In the genomic region with DNA sequence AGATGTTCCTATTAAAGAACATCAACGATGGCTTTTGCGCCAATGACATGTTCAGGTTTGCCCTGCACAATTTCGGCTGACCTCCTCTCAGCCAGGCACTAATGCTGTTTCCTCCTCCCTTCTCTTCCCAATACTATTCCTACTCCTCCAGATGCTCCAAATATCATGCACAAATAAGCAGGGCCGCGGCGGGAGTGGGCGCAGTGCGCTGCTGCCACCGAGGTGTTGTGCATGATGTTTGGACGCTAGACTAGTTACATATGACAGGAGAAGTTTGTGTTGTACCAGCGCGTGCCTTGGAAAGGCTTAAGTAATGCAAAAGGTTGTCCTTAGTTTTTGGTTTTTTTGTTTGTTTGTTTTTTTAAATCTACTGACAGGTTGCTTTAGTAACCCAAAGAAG, we compare ENCODE assay signal across 5 cellular contexts.
"Had no signal": no experiment of that assay in that cellular context is flagged by ENCODE, and none has a peak within 500 bp of the region (broad histone marks: within the 10 kb centered on the region; RNA-seq: fewer than 3 reads in every experiment).

No MANE protein-coding gene starts in this region.

- H3K27ac ChIP-seq: HL-60 had no signal

- FAIRE-seq: HepG2, HTR-8/SVneo, K562 had no signal

- DNase-seq: IMR-90 had no signal

- H3K4me3 ChIP-seq: K562 had no signal
